In genomic region chr7:74092321-74092963, GRCh38 we compare ENCODE assay signal across 8 cellular contexts. TPM values are rescaled to one million over a fixed set of nuclear protein-coding genes. Genes with fewer than 3 reads are reported as not detected.
DNase-seq lines count a peak whose midpoint lies in the region; ATAC-seq and TF ChIP-seq lines count a peak whose summit lies in the region.

No MANE protein-coding gene starts in this region.

- no peak for TF ChIP-seq CTCF in DOHH2 (IDR thresholded peaks at IDR 0.05; ENCODE audit: low read depth, low read length, poor library complexity, severe bottlenecking)
- no peak for TF ChIP-seq CTCF in brain microvascular endothelial cell (IDR thresholded peaks at IDR 0.05; ENCODE audit: low read depth, low read length, missing control alignments)

- POLR2A ChIA-PET in naive thymus-derived CD8-positive, alpha-beta T cell (lab: Charles Lee): interaction anchor here (0.6 to 2.9 kb wide), 3 partner anchors 8 to 160 kb away, joined by 3 to 33 read pairs (median 4); partner anchors contain the start of gene LIMK1

- H3K27ac ChIP-seq in DOHH2 (ENCODE audit: low read depth, low read length) (peak overlapping the region; percentile 76), brain microvascular endothelial cell (peak overlapping the region; percentile 93)

- peaks cover 51% of the 10 kb centered on the region for H3K4me1 ChIP-seq in DOHH2 (ENCODE audit: control insufficient read depth, low read length)

- H3K4me3 Mint-ChIP-seq in naive thymus-derived CD8-positive, alpha-beta T cell: peak overlapping the region in 5 of 10 donors; percentile 29 to 89 (median 43)

- peaks cover 0 to 6% (median 4%) of the 10 kb centered on the region in 3 donors for H3K36me3 Mint-ChIP-seq in naive thymus-derived CD8-positive, alpha-beta T cell

- H3K9me2 ChIP-seq in DOHH2 (replicated peaks; ENCODE audit: control insufficient read depth, low read length): no peaks in the 10 kb centered on the region

- ATAC-seq in HG02798 (IDR thresholded peaks at IDR 0.05; ENCODE audit: poor library complexity, unreplicated experiment): peak; percentile 27
- no peak for ATAC-seq in naive thymus-derived CD8-positive, alpha-beta T cell

- no peaks in the 10 kb centered on the region for H4K20me1 ChIP-seq in DOHH2 (ENCODE audit: control insufficient read depth, insufficient read depth, low read depth, low read length)

- H3K36me3 ChIP-seq in DOHH2 (ENCODE audit: control insufficient read depth, low read length) (peaks cover 22% of the 10 kb centered on the region), brain microvascular endothelial cell (replicated peaks) (peaks cover 19% of the 10 kb centered on the region)

- peaks cover 11 to 32% (median 24%) of the 10 kb centered on the region in 4 donors for H3K4me1 Mint-ChIP-seq in naive thymus-derived CD8-positive, alpha-beta T cell

- peaks cover 31% of the 10 kb centered on the region for H3K79me2 ChIP-seq in DOHH2 (ENCODE audit: control insufficient read depth, low read length)

- no peaks in the 10 kb centered on the region for H3K9me3 ChIP-seq in DOHH2 (ENCODE audit: control insufficient read depth, insufficient read depth, low read length)

- no peaks in the 10 kb centered on the region for H3K27me3 ChIP-seq in DOHH2 (ENCODE audit: control insufficient read depth, low read length)
- no peaks in the 10 kb centered on the region for H3K27me3 ChIP-seq in brain microvascular endothelial cell (replicated peaks)

- no peaks in the 10 kb centered on the region for H3K27me3 Mint-ChIP-seq in naive thymus-derived CD8-positive, alpha-beta T cell

- H3K4me3 ChIP-seq in DOHH2 (ENCODE audit: low read length) (peak overlapping the region; percentile 74), brain microvascular endothelial cell (ENCODE audit: low read depth, low read length) (no peak overlapping the region)

- peaks cover 4% of the 10 kb centered on the region; the same call in 1 of the 2 replicates for H3F3A ChIP-seq in DOHH2 (ENCODE audit: control insufficient read depth, insufficient read depth)

- in situ Hi-C loops in brain microvascular endothelial cell (cut with HindIII; ENCODE audit: low pct_ligation_motif_present, low sequenced_read_pairs): no loop called here

- DNase-seq in brain microvascular endothelial cell (no peak), NCI-H510A (lab: John Stamatoyannopoulos, UW) (no peak), NCI-H774 (lab: John Stamatoyannopoulos, UW) (no peak)
- DNase-seq in naive thymus-derived CD8-positive, alpha-beta T cell: no peak
- DNase-seq in stimulated activated CD4-positive, alpha-beta T cell treated with anti-CD3 and anti-CD28 coated beads, Interleukin-4, amount 100 ng/mL, for 24 hours: no peak
- DNase-seq in activated CD4-positive, CD25-positive, alpha-beta regulatory T cell treated with anti-CD3 and anti-CD28 coated beads, Interleukin-2, amount 50 U/mL, for 72 hours: no peak

- peak overlapping the region; percentile 41 to 97 (median 80) for H3K27ac Mint-ChIP-seq in naive thymus-derived CD8-positive, alpha-beta T cell

- H3K9me3 Mint-ChIP-seq in naive thymus-derived CD8-positive, alpha-beta T cell: no peaks in the 10 kb centered on the region

- peak overlapping the region; percentile 86 for H3K4me2 ChIP-seq in DOHH2 (ENCODE audit: low read length)

RNA-seq across cellular contexts. Expression of gene LIMK1, which starts 8.8 kb away (rescaled TPM):
- 10 to 100 TPM; 14.1 to 14.6 TPM for total RNA-seq in naive thymus-derived CD8-positive, alpha-beta T cell
- polyA plus RNA-seq in naive thymus-derived CD8-positive, alpha-beta T cell: 1 to 10 TPM; 2.8 to 4.8 (median 3.4) TPM
